Comparison of ENCODE assay signal across 16 cellular contexts in genomic region chr6:147510949-147511590, GRCh38. TPM values are rescaled to one million over a fixed set of nuclear protein-coding genes. Genes with fewer than 3 reads are reported as not detected.
DNase-seq lines count a peak whose midpoint lies in the region; ATAC-seq, FAIRE-seq and TF ChIP-seq lines count a peak whose summit lies in the region.
"Had no signal": no experiment of that assay in that cellular context is flagged by ENCODE, and none has a peak within 500 bp of the region (broad histone marks: within the 10 kb centered on the region; RNA-seq: fewer than 3 reads in every experiment).

No MANE protein-coding gene starts in this region.

- peak overlapping the region in 1 of 2 donors; percentile 53 for H3K4me3 ChIP-seq in left lung
- peak overlapping the region; percentile 71 for H3K4me3 ChIP-seq in skeletal muscle cell (ENCODE audit: low read depth, low read length)

- no peaks in the 10 kb centered on the region for H3K36me3 ChIP-seq in left lung
- H3K36me3 ChIP-seq: neutrophil had no signal

- peaks cover 0 to 10% (median 2%) of the 10 kb centered on the region in 5 experiments for H3K9me3 Mint-ChIP-seq in brain

- H3K36me3 Mint-ChIP-seq in brain = peaks cover 8% of the 10 kb centered on the region

- TF ChIP-seq CTCF in brain (conservative IDR thresholded peaks at IDR 0.05) = no peak
- no peak for TF ChIP-seq CTCF in left lung (IDR thresholded peaks at IDR 0.05)

- peaks cover 44% of the 10 kb centered on the region for H3K27me3 Mint-ChIP-seq in brain

- no peak overlapping the region for H3K27ac ChIP-seq in left lung
- H3K27ac ChIP-seq: dorsolateral prefrontal cortex, neutrophil had no signal

- intact Hi-C loops in left lung (cut with DNase I) = no loop called here

- H3K9me3 ChIP-seq in left lung = no peaks in the 10 kb centered on the region
- H3K9me3 ChIP-seq: neutrophil had no signal

- peaks cover 15 to 24% of the 10 kb centered on the region in 2 donors for H3K4me1 ChIP-seq in left lung

- FAIRE-seq in GM19239 (lab: Jason Lieb, UNC) = peak; percentile 45

- DNase-seq in GM19239 (ENCODE audit: insufficient read length, low spot score) (no peak), left lung (no peak), skeletal muscle cell (ENCODE audit: low read depth) (no peak), RPMI8226 (no peak), NCI-H345 (lab: John Stamatoyannopoulos, UW) (no peak), germinal center (ENCODE audit: low spot score) (no peak)
- DNase-seq: activated CD4-positive, alpha-beta T cell treated with anti-CD3 and anti-CD28 coated beads for 4 hours; activated naive CD8-positive, alpha-beta T cell treated with anti-CD3 and anti-CD28 coated beads, Interleukin-2, amount 50 U/mL, for 24 hours; dorsolateral prefrontal cortex; Kasumi-1; NCI-H1436; stimulated activated naive CD8-positive, alpha-beta T cell treated with anti-CD3 and anti-CD28 coated beads, Interleukin-15, Interleukin-2, amounts not matched to agents 100 U/mL and 50 U/mL, for 24 hours had no signal

- H3K27me3 ChIP-seq in left lung = peaks cover 0 to 64% of the 10 kb centered on the region in 2 donors

- ATAC-seq in left lung (peak; percentile 23), GM21619 (IDR thresholded peaks at IDR 0.05; ENCODE audit: unreplicated experiment) (no peak)
- ATAC-seq: activated naive CD8-positive, alpha-beta T cell treated with anti-CD3 and anti-CD28 coated beads, Interleukin-2, amount 50 U/mL, for 24 hours; Panc1; stimulated activated naive CD8-positive, alpha-beta T cell treated with anti-CD3 and anti-CD28 coated beads, Interleukin-15, Interleukin-2, amounts not matched to agents 100 U/mL and 50 U/mL, for 24 hours had no signal

- H3K4me1 Mint-ChIP-seq in brain = peaks cover 27% of the 10 kb centered on the region

- peak overlapping the region in 3 of 5 experiments; percentile 9 to 29 (median 24) for H3K27ac Mint-ChIP-seq in brain
- H3K27ac Mint-ChIP-seq: activated naive CD8-positive, alpha-beta T cell treated with anti-CD3 and anti-CD28 coated beads, Interleukin-2, amount 50 U/mL, for 24 hours had no signal

- H3K4me3 Mint-ChIP-seq in brain = peak overlapping the region in 4 of 5 experiments; percentile 78 to 92 (median 85)
- H3K4me3 Mint-ChIP-seq: activated naive CD8-positive, alpha-beta T cell treated with anti-CD3 and anti-CD28 coated beads, Interleukin-2, amount 50 U/mL, for 24 hours had no signal

RNA-seq across cellular contexts. Expression of gene SAMD5, which starts 2.6 kb away (rescaled TPM):
- 0.17 TPM for polyA plus RNA-seq in brain (ENCODE audit: insufficient read depth, low read depth, low replicate concordance)
- 10 to 100 TPM; 10.5 to 11.2 TPM for total RNA-seq in left lung
